Comparison of ENCODE assay signal across 2 cellular contexts in the genomic region with DNA sequence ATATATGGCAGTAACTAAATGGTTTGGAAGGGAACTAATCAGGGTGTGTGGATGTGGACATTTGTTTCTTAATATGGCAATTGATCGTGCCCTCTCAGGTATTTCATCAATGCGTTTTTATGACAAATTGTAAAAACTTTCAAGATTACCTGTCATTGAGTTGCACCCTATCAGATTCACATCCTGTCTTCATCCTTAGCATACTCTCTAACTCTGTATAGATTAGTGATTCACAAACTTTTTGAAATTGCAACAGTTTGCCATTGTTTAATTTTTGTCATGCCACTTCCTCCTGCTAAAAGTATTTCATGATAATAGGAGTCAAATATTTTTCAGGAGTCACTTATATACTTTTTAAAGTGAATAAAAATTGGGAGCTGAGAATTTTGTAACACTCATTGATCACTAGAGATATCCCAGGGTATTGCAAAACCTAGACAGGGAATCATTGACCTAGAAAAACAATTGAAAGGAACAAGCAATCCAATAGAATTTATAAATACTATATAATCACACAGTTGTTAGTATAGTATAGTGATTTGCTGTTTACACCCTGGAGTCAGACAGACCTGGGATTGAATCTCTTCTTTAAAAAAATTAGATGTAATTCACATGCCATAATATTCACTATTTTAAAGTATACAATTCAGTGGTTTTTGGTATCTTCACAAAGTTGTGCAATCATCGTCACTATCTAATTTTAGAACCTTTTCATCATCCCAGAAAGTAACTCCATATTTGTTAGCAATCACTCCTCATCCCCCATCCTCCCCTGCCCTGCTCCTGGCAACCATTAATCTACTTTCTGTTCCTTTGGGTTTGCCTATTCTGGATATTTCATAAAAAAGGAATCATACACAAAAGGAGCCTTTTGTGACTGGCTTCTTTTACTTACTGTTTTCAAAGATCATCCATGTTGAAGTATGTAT.
A peak's percentile ranks its signal among the peaks of the same experiment; 100 is the strongest.
TF ChIP-seq lines count a peak whose summit lies in the region.

No MANE protein-coding gene starts in this region.

TF ChIP-seq in IMR-90, 13 proteins besides CTCF, POLR2A, EP300 and RAD21:
- TF ChIP-seq CEBPB (IDR thresholded peaks at IDR 0.05; ENCODE audit: low read depth, low read length): peak; percentile 67
- no peak for TF ChIP-seq NFE2L2 (IDR thresholded peaks at IDR 0.05; ENCODE audit: low read depth, low read length)

TF ChIP-seq in H1, 55 proteins besides CTCF, POLR2A, EP300 and RAD21:
- TF ChIP-seq POU5F1 (IDR thresholded peaks at IDR 0.05; ENCODE audit: low read depth, low read length) (no peak), TCF12 (IDR thresholded peaks at IDR 0.05; ENCODE audit: low read depth, low read length) (no peak), EGR1 (IDR thresholded peaks at IDR 0.05; ENCODE audit: borderline replicate concordance, low read depth, low read length) (no peak), CBX8 (IDR thresholded peaks at IDR 0.05; ENCODE audit: borderline replicate concordance, low read depth, low read length) (no peak), SP2 (IDR thresholded peaks at IDR 0.05; ENCODE audit: low read length) (no peak), SP4 (IDR thresholded peaks at IDR 0.05; ENCODE audit: low read length) (no peak), NANOG (IDR thresholded peaks at IDR 0.05; ENCODE audit: insufficient read depth, low read depth, low read length, poor library complexity, severe bottlenecking) (no peak), EZH2 (IDR thresholded peaks at IDR 0.05; ENCODE audit: low read depth, low read length, severe bottlenecking) (no peak), SAP30 (IDR thresholded peaks at IDR 0.05; ENCODE audit: insufficient read depth, insufficient replicate concordance, low read length) (no peak), CHD7 (IDR thresholded peaks at IDR 0.05; ENCODE audit: insufficient replicate concordance, low read length) (no peak), CTBP2 (IDR thresholded peaks at IDR 0.05; ENCODE audit: borderline replicate concordance, insufficient read depth, insufficient read length, low read length) (no peak), JUND (IDR thresholded peaks at IDR 0.05; ENCODE audit: low read length) (no peak), ZNF274 (IDR thresholded peaks at IDR 0.05; ENCODE audit: borderline replicate concordance, extremely low read depth, low read length) (no peak), ASH2L (IDR thresholded peaks at IDR 0.05; ENCODE audit: low read length) (no peak)
